Comparison of ENCODE assay signal across 6 cellular contexts in the genomic region with DNA sequence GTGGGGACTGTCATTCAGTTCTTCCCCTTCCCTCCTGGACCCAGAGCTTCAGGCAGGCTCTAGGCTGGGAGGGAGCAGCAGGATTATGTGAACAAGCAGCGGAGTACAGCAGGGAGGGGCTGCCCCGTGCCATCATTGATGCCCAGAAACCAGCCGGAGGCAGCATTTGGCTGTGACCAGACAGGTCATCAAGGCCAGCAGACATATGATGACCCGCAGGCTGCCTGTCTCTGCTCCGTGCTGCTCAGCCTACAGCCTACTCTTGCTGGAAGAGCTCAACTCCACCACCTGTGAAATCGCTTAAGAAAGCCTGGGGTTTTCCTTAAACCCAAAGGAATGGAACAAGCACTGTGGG. TPM values are rescaled to one million over a fixed set of nuclear protein-coding genes. Genes with fewer than 3 reads are reported as not detected.
DNase-seq lines count a peak whose midpoint lies in the region; ATAC-seq, FAIRE-seq and TF ChIP-seq lines count a peak whose summit lies in the region.
"Had no signal": no experiment of that assay in that cellular context is flagged by ENCODE, and none has a peak within 500 bp of the region (broad histone marks: within the 10 kb centered on the region; RNA-seq: fewer than 3 reads in every experiment).

No MANE protein-coding gene starts in this region.

- peaks cover 43 to 68% (median 61%) of the 10 kb centered on the region in 4 donors for H3K36me3 ChIP-seq in sigmoid colon
- H3K36me3 ChIP-seq in HepG2 (replicated peaks in 1 of 2; ENCODE audit: control insufficient read depth in 1 of 2, insufficient read depth in 2 of 2, low read length in 2 of 2): peaks cover 32 to 66% of the 10 kb centered on the region in 2 experiments

- H3K9me3 ChIP-seq in sigmoid colon (no peaks in the 10 kb centered on the region), HepG2 (ENCODE audit: low read length) (no peaks in the 10 kb centered on the region)

- H3K4me1 ChIP-seq in sigmoid colon (peaks cover 0 to 54% (median 53%) of the 10 kb centered on the region in 4 donors), HepG2 (ENCODE audit: insufficient read depth, low read length) (peaks cover 31% of the 10 kb centered on the region)

- H3K27ac ChIP-seq in sigmoid colon (peak overlapping the region in 3 of 4 donors; percentile 97 to 99 (median 99)), HepG2 (ENCODE audit: extremely low read length, insufficient read depth, low read length) (no peak overlapping the region)

- TF ChIP-seq EP300 in sigmoid colon (IDR thresholded peaks at IDR 0.05): no peak
- no peak for TF ChIP-seq EP300 in HepG2 (IDR thresholded peaks at IDR 0.05; ENCODE audit: low read depth in 2 of 2, low read length in 2 of 2)
- no peak for TF ChIP-seq EP300 in HepG2 (CRISPR knock-in tag; IDR thresholded peaks at IDR 0.05; ENCODE audit: borderline replicate concordance)

- no peak overlapping the region for H3K9ac ChIP-seq in HepG2 (ENCODE audit: insufficient read depth, low read depth, low read length)

- CTCF ChIA-PET in HepG2 (lab: Yijun Ruan, JAX; ENCODE audit: low intra/inter-chr PET ratio, low total read pairs): no interaction called here

- H3K4me2 ChIP-seq in HepG2 (ENCODE audit: low read depth, low read length): no peak overlapping the region

- peak overlapping the region in 2 of 4 donors; percentile 8 to 30 for H3K4me3 ChIP-seq in sigmoid colon
- H3K4me3 ChIP-seq in HepG2 (replicated peaks in 1 of 3; ENCODE audit: insufficient read depth in 1 of 3, low read depth in 2 of 3, low read length in 3 of 3): no peak overlapping the region

- no peak for TF ChIP-seq RAD21 in HepG2 (CRISPR knock-in tag; IDR thresholded peaks at IDR 0.05)

- DNase-seq in sigmoid colon: no peak
- DNase-seq in HepG2 (ENCODE audit: low spot score): no peak
- DNase-seq: activated CD4-positive, alpha-beta T cell treated with anti-CD3 and anti-CD28 coated beads, Interleukin-2, amount 50 U/mL, for 1 hour; NCI-H1105; small intestine had no signal

- ATAC-seq in HepG2: no peak
- ATAC-seq: Panc1 had no signal

- WGBS in sigmoid colon, 2 donors: 93% methylated on average over 6 of the region's 6 CpGs
- WGBS in HepG2 (ENCODE audit: low lambda C conversion rate): 100% methylated on average over 5 of the region's 6 CpGs

- H3K79me2 ChIP-seq in HepG2 (ENCODE audit: insufficient read depth, low read length): peaks cover 63% of the 10 kb centered on the region

- no peak for TF ChIP-seq CTCF in sigmoid colon (IDR thresholded peaks at IDR 0.05)
- TF ChIP-seq CTCF in HepG2 (CRISPR knock-in tag; IDR thresholded peaks at IDR 0.05): no peak

- H3K27me3 ChIP-seq in sigmoid colon: no peaks in the 10 kb centered on the region
- H3K27me3 ChIP-seq in HepG2 (ENCODE audit: control insufficient read depth in 1 of 2, insufficient read depth in 2 of 2, low read length in 2 of 2): no peaks in the 10 kb centered on the region; a peak in 1 of 5 replicates

- in situ Hi-C loops in HepG2 (cut with HindIII; ENCODE audit: extremely low pct_ligation_motif_present, low pct_unique_long_range_greater_than_20kb): no loop called here

- intact Hi-C loops in sigmoid colon (cut with DNase I): loop anchor here (5.0 kb wide), 2 partner anchors 40 kb away; partner anchors contain the start of gene TAS1R1
- intact Hi-C loops in HepG2 (cut with micrococcal nuclease; ENCODE audit: unreplicated experiment): no loop called here

- H2AFZ ChIP-seq in HepG2 (ENCODE audit: low read length): no peak overlapping the region

- peaks cover 61% of the 10 kb centered on the region for H4K20me1 ChIP-seq in HepG2 (ENCODE audit: insufficient read depth, low read length)

- BruUV-seq in HepG2 (replicated peaks; lab: Mats Ljungman, UMichigan): no TSS peak

- POLR2A ChIA-PET in HepG2 (lab: Yijun Ruan, JAX): interaction anchor here (1.0 to 7.1 kb wide), 3 partner anchors 8 to 20 kb away, joined by 3 to 60 read pairs (median 3); partner anchors contain the start of gene PHF13

- TF ChIP-seq POLR2A in sigmoid colon (IDR thresholded peaks at IDR 0.05): no peak
- TF ChIP-seq POLR2A in HepG2 (IDR thresholded peaks at IDR 0.05; ENCODE audit: insufficient read depth in 1 of 2, low read depth in 2 of 2, low read length in 2 of 2): no peak

- FAIRE-seq in HepG2 (lab: Jason Lieb, UNC): no peak
- FAIRE-seq: small intestine had no signal

RNA-seq across cellular contexts. Expression of gene KLHL21, which starts 4.9 kb away (rescaled TPM):
- total RNA-seq in sigmoid colon (10 to 100 TPM; 54.0 to 83.6 (median 73.2) TPM), HepG2 (2016; rRNA removed; fragmentation: Illumina TruSeq; extraction: Trizol) (20.9 and 25.0 TPM in 2 replicates)
- polyA plus RNA-seq in sigmoid colon (10 to 100 TPM in 1 of 3 donors, 1 to 10 TPM in 2; 4.8 to 12.0 (median 5.1) TPM), HepG2 (2011; rRNA removed) (14.8 and 19.9 TPM in 2 replicates)
- 4.1 and 5.1 TPM in 2 replicates for total RNA-seq in HepG2 (2016; cell fraction: cytosol; rRNA removed; fragmentation: Illumina TruSeq; extraction: Trizol; ENCODE audit: low read depth)
- 16.6 and 24.3 TPM in 2 replicates for total RNA-seq in HepG2 (2016; cell fraction: insoluble cytoplasmic fraction; rRNA removed; fragmentation: Illumina TruSeq; extraction: Trizol)
- total RNA-seq in HepG2 (2016; cell fraction: membrane; rRNA removed; fragmentation: Illumina TruSeq; extraction: Trizol): 11.5 and 11.6 TPM in 2 replicates
- 22.1 and 26.1 TPM in 2 replicates for total RNA-seq in HepG2 (2016; cell fraction: nucleus; rRNA removed; fragmentation: Illumina TruSeq; extraction: Trizol)
- 10.9 and 14.4 TPM in 2 replicates for polyA plus RNA-seq in HepG2 (2011; cell fraction: cytosol; rRNA removed)
- 95.0 and 99.0 TPM in 2 replicates for polyA plus RNA-seq in HepG2 (2011; cell fraction: nucleus; rRNA removed)
- 13.7 and 34.6 TPM in 2 replicates for polyA plus RNA-seq in HepG2 (2012)
- 2.2 and 2.8 TPM in 2 replicates for polyA plus RNA-seq in HepG2 (2016; cell fraction: cytosol; fragmentation: Illumina TruSeq; extraction: Trizol; ENCODE audit: low read depth)
- 14.0 and 18.0 TPM in 2 replicates for polyA plus RNA-seq in HepG2 (2016; cell fraction: insoluble cytoplasmic fraction; fragmentation: Illumina TruSeq; extraction: Trizol; ENCODE audit: low read depth)
- 4.8 and 5.2 TPM in 2 replicates for polyA plus RNA-seq in HepG2 (2016; cell fraction: membrane; fragmentation: Illumina TruSeq; extraction: Trizol; ENCODE audit: low read depth)
- polyA plus RNA-seq in HepG2 (2016; cell fraction: nucleus; fragmentation: Illumina TruSeq; extraction: Trizol; ENCODE audit: insufficient read depth, low read depth): 41.5 and 42.6 TPM in 2 replicates
- polyA minus RNA-seq in HepG2 (2011; rRNA and poly(A)+ RNA removed; ENCODE audit: low replicate concordance): 28.3 and 69.9 TPM in 2 replicates
- polyA minus RNA-seq in HepG2 (2011; cell fraction: cytosol; rRNA and poly(A)+ RNA removed): 21.0 and 26.5 TPM in 2 replicates
- 34.2 and 40.8 TPM in 2 replicates for polyA minus RNA-seq in HepG2 (2011; cell fraction: nucleus; rRNA and poly(A)+ RNA removed)

RNA-seq across cellular contexts. Expression of gene PHF13, which starts 15.8 kb away (rescaled TPM):
- total RNA-seq in sigmoid colon (10 to 100 TPM; 12.5 to 19.4 (median 15.9) TPM), HepG2 (2016; rRNA removed; fragmentation: Illumina TruSeq; extraction: Trizol) (7.4 and 8.4 TPM in 2 replicates)
- polyA plus RNA-seq in sigmoid colon (1 to 10 TPM; 3.9 to 6.7 (median 4.2) TPM), HepG2 (2011; rRNA removed) (4.7 and 6.1 TPM in 2 replicates)
- total RNA-seq in HepG2 (2016; cell fraction: cytosol; rRNA removed; fragmentation: Illumina TruSeq; extraction: Trizol; ENCODE audit: low read depth): 1.8 TPM in 2 replicates
- 7.7 and 8.2 TPM in 2 replicates for total RNA-seq in HepG2 (2016; cell fraction: insoluble cytoplasmic fraction; rRNA removed; fragmentation: Illumina TruSeq; extraction: Trizol)
- total RNA-seq in HepG2 (2016; cell fraction: membrane; rRNA removed; fragmentation: Illumina TruSeq; extraction: Trizol): 5.3 and 5.8 TPM in 2 replicates
- 8.5 and 10.6 TPM in 2 replicates for total RNA-seq in HepG2 (2016; cell fraction: nucleus; rRNA removed; fragmentation: Illumina TruSeq; extraction: Trizol)
- polyA plus RNA-seq in HepG2 (2011; cell fraction: cytosol; rRNA removed): 3.7 and 4.9 TPM in 2 replicates
- 9.9 and 12.6 TPM in 2 replicates for polyA plus RNA-seq in HepG2 (2011; cell fraction: nucleus; rRNA removed)
- polyA plus RNA-seq in HepG2 (2012): 15.6 and 16.1 TPM in 2 replicates
- 0.83 and 0.97 TPM in 2 replicates for polyA plus RNA-seq in HepG2 (2016; cell fraction: cytosol; fragmentation: Illumina TruSeq; extraction: Trizol; ENCODE audit: low read depth)
- 9.5 and 10.6 TPM in 2 replicates for polyA plus RNA-seq in HepG2 (2016; cell fraction: insoluble cytoplasmic fraction; fragmentation: Illumina TruSeq; extraction: Trizol; ENCODE audit: low read depth)
- 2.9 and 3.0 TPM in 2 replicates for polyA plus RNA-seq in HepG2 (2016; cell fraction: membrane; fragmentation: Illumina TruSeq; extraction: Trizol; ENCODE audit: low read depth)
- 19.2 and 19.9 TPM in 2 replicates for polyA plus RNA-seq in HepG2 (2016; cell fraction: nucleus; fragmentation: Illumina TruSeq; extraction: Trizol; ENCODE audit: insufficient read depth, low read depth)
- 2.6 and 5.3 TPM in 2 replicates for polyA minus RNA-seq in HepG2 (2011; rRNA and poly(A)+ RNA removed; ENCODE audit: low replicate concordance)
- 4.9 and 7.5 TPM in 2 replicates for polyA minus RNA-seq in HepG2 (2011; cell fraction: cytosol; rRNA and poly(A)+ RNA removed)
- 4.2 and 4.7 TPM in 2 replicates for polyA minus RNA-seq in HepG2 (2011; cell fraction: nucleus; rRNA and poly(A)+ RNA removed)

RNA-seq across cellular contexts. Expression of gene ZBTB48, which starts 18.0 kb away (rescaled TPM):
- total RNA-seq in sigmoid colon (10 to 100 TPM; 14.4 to 26.8 (median 16.3) TPM), HepG2 (2016; rRNA removed; fragmentation: Illumina TruSeq; extraction: Trizol) (13.8 and 17.1 TPM in 2 replicates)
- polyA plus RNA-seq in sigmoid colon (10 to 100 TPM; 15.0 to 31.3 (median 23.4) TPM), HepG2 (2011; rRNA removed) (13.0 and 18.1 TPM in 2 replicates)
- total RNA-seq in HepG2 (2016; cell fraction: cytosol; rRNA removed; fragmentation: Illumina TruSeq; extraction: Trizol; ENCODE audit: low read depth): 5.0 and 5.2 TPM in 2 replicates
- 8.3 and 21.5 TPM in 2 replicates for total RNA-seq in HepG2 (2016; cell fraction: insoluble cytoplasmic fraction; rRNA removed; fragmentation: Illumina TruSeq; extraction: Trizol)
- 5.7 and 8.8 TPM in 2 replicates for total RNA-seq in HepG2 (2016; cell fraction: membrane; rRNA removed; fragmentation: Illumina TruSeq; extraction: Trizol)
- total RNA-seq in HepG2 (2016; cell fraction: nucleus; rRNA removed; fragmentation: Illumina TruSeq; extraction: Trizol): 17.3 and 20.3 TPM in 2 replicates
- polyA plus RNA-seq in HepG2 (2011; cell fraction: cytosol; rRNA removed): 10.2 and 13.3 TPM in 2 replicates
- 62.4 and 69.3 TPM in 2 replicates for polyA plus RNA-seq in HepG2 (2011; cell fraction: nucleus; rRNA removed)
- 9.9 and 13.5 TPM in 2 replicates for polyA plus RNA-seq in HepG2 (2012)
- polyA plus RNA-seq in HepG2 (2016; cell fraction: cytosol; fragmentation: Illumina TruSeq; extraction: Trizol; ENCODE audit: low read depth): 3.7 and 4.2 TPM in 2 replicates
- polyA plus RNA-seq in HepG2 (2016; cell fraction: insoluble cytoplasmic fraction; fragmentation: Illumina TruSeq; extraction: Trizol; ENCODE audit: low read depth): 7.6 TPM in 2 replicates
- polyA plus RNA-seq in HepG2 (2016; cell fraction: membrane; fragmentation: Illumina TruSeq; extraction: Trizol; ENCODE audit: low read depth): 5.0 and 5.6 TPM in 2 replicates
- polyA plus RNA-seq in HepG2 (2016; cell fraction: nucleus; fragmentation: Illumina TruSeq; extraction: Trizol; ENCODE audit: insufficient read depth, low read depth): 44.7 and 51.5 TPM in 2 replicates
- 30.6 and 46.1 TPM in 2 replicates for polyA minus RNA-seq in HepG2 (2011; rRNA and poly(A)+ RNA removed; ENCODE audit: low replicate concordance)
- polyA minus RNA-seq in HepG2 (2011; cell fraction: cytosol; rRNA and poly(A)+ RNA removed): 4.3 and 8.8 TPM in 2 replicates
- polyA minus RNA-seq in HepG2 (2011; cell fraction: nucleus; rRNA and poly(A)+ RNA removed): 18.5 and 19.6 TPM in 2 replicates

RNA-seq across cellular contexts. Expression of gene THAP3, which starts 26.9 kb away (rescaled TPM):
- total RNA-seq in sigmoid colon (10 to 100 TPM; 22.7 to 30.6 (median 26.6) TPM), HepG2 (2016; rRNA removed; fragmentation: Illumina TruSeq; extraction: Trizol) (14.9 and 15.0 TPM in 2 replicates)
- polyA plus RNA-seq in sigmoid colon (10 to 100 TPM; 12.6 to 20.5 (median 15.3) TPM), HepG2 (2011; rRNA removed) (10.3 and 12.1 TPM in 2 replicates)
- 9.0 and 9.7 TPM in 2 replicates for total RNA-seq in HepG2 (2016; cell fraction: cytosol; rRNA removed; fragmentation: Illumina TruSeq; extraction: Trizol; ENCODE audit: low read depth)
- 15.7 and 15.9 TPM in 2 replicates for total RNA-seq in HepG2 (2016; cell fraction: insoluble cytoplasmic fraction; rRNA removed; fragmentation: Illumina TruSeq; extraction: Trizol)
- 12.2 and 13.1 TPM in 2 replicates for total RNA-seq in HepG2 (2016; cell fraction: membrane; rRNA removed; fragmentation: Illumina TruSeq; extraction: Trizol)
- total RNA-seq in HepG2 (2016; cell fraction: nucleus; rRNA removed; fragmentation: Illumina TruSeq; extraction: Trizol): 12.6 and 13.1 TPM in 2 replicates
- 7.0 and 10.7 TPM in 2 replicates for polyA plus RNA-seq in HepG2 (2011; cell fraction: cytosol; rRNA removed)
- 24.3 and 30.1 TPM in 2 replicates for polyA plus RNA-seq in HepG2 (2011; cell fraction: nucleus; rRNA removed)
- polyA plus RNA-seq in HepG2 (2012): 8.1 and 8.4 TPM in 2 replicates
- polyA plus RNA-seq in HepG2 (2016; cell fraction: cytosol; fragmentation: Illumina TruSeq; extraction: Trizol; ENCODE audit: low read depth): 4.4 and 4.8 TPM in 2 replicates
- polyA plus RNA-seq in HepG2 (2016; cell fraction: insoluble cytoplasmic fraction; fragmentation: Illumina TruSeq; extraction: Trizol; ENCODE audit: low read depth): 11.7 and 12.3 TPM in 2 replicates
- polyA plus RNA-seq in HepG2 (2016; cell fraction: membrane; fragmentation: Illumina TruSeq; extraction: Trizol; ENCODE audit: low read depth): 5.1 and 6.0 TPM in 2 replicates
- 24.7 and 27.0 TPM in 2 replicates for polyA plus RNA-seq in HepG2 (2016; cell fraction: nucleus; fragmentation: Illumina TruSeq; extraction: Trizol; ENCODE audit: insufficient read depth, low read depth)
- polyA minus RNA-seq in HepG2 (2011; rRNA and poly(A)+ RNA removed; ENCODE audit: low replicate concordance): 17.1 and 18.0 TPM in 2 replicates
- 3.2 and 4.4 TPM in 2 replicates for polyA minus RNA-seq in HepG2 (2011; cell fraction: cytosol; rRNA and poly(A)+ RNA removed)
- 8.4 and 9.4 TPM in 2 replicates for polyA minus RNA-seq in HepG2 (2011; cell fraction: nucleus; rRNA and poly(A)+ RNA removed)

RNA-seq across cellular contexts. Expression of gene TAS1R1, which starts 42.6 kb away (rescaled TPM):
- total RNA-seq in sigmoid colon (under 1 TPM in 1 of 4 donors, not detected in 3; 0.36 TPM), HepG2 (2016; rRNA removed; fragmentation: Illumina TruSeq; extraction: Trizol) (0.98 and 1.4 TPM in 2 replicates)
- polyA plus RNA-seq in sigmoid colon (under 1 TPM in 1 of 3 donors, not detected in 2; 0.10 TPM), HepG2 (2011; rRNA removed) (1.6 and 1.9 TPM in 2 replicates)
- 0.26 and 0.30 TPM in 2 replicates for total RNA-seq in HepG2 (2016; cell fraction: cytosol; rRNA removed; fragmentation: Illumina TruSeq; extraction: Trizol; ENCODE audit: low read depth)
- 1.4 and 1.7 TPM in 2 replicates for total RNA-seq in HepG2 (2016; cell fraction: insoluble cytoplasmic fraction; rRNA removed; fragmentation: Illumina TruSeq; extraction: Trizol)
- 1.1 and 2.0 TPM in 2 replicates for total RNA-seq in HepG2 (2016; cell fraction: membrane; rRNA removed; fragmentation: Illumina TruSeq; extraction: Trizol)
- total RNA-seq in HepG2 (2016; cell fraction: nucleus; rRNA removed; fragmentation: Illumina TruSeq; extraction: Trizol): 1.1 TPM in 2 replicates
- polyA plus RNA-seq in HepG2 (2011; cell fraction: cytosol; rRNA removed): 1.8 and 2.4 TPM in 2 replicates
- polyA plus RNA-seq in HepG2 (2011; cell fraction: nucleus; rRNA removed): 0.93 and 1.9 TPM in 2 replicates
- polyA plus RNA-seq in HepG2 (2012): 0.30 and 0.32 TPM in 2 replicates
- polyA plus RNA-seq in HepG2 (2016; cell fraction: cytosol; fragmentation: Illumina TruSeq; extraction: Trizol; ENCODE audit: low read depth): 0.71 and 0.72 TPM in 2 replicates
- 0.81 and 1.2 TPM in 2 replicates for polyA plus RNA-seq in HepG2 (2016; cell fraction: insoluble cytoplasmic fraction; fragmentation: Illumina TruSeq; extraction: Trizol; ENCODE audit: low read depth)
- 1.2 TPM in 2 replicates for polyA plus RNA-seq in HepG2 (2016; cell fraction: membrane; fragmentation: Illumina TruSeq; extraction: Trizol; ENCODE audit: low read depth)
- polyA plus RNA-seq in HepG2 (2016; cell fraction: nucleus; fragmentation: Illumina TruSeq; extraction: Trizol; ENCODE audit: insufficient read depth, low read depth): 1.9 and 2.5 TPM in 2 replicates
- polyA minus RNA-seq in HepG2 (2011; rRNA and poly(A)+ RNA removed; ENCODE audit: low replicate concordance): 0.09 and 5.5 TPM in 2 replicates
- 0.79 and 1.3 TPM in 2 replicates for polyA minus RNA-seq in HepG2 (2011; cell fraction: cytosol; rRNA and poly(A)+ RNA removed)
- 0.26 and 1.2 TPM in 2 replicates for polyA minus RNA-seq in HepG2 (2011; cell fraction: nucleus; rRNA and poly(A)+ RNA removed)
